Comparison of ENCODE assay signal across 27 cellular contexts in the genomic region with DNA sequence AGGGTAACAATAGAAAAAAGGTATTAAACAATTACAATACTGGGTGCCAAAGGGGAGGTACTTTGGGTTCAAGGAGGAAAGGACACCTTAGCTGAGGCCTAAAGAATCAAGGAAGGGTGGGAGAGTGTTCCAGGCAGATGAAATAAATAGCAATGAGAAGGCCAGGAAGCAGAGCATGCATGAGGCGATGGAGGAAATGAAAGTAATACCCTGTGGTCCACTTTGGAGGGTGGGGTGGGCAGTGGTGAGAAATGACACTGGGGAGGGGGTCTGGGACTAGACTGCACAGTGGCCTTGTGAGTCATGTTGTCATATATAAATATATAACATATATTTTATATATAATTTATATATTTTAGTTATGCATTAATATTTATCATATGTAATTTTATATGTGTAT. TPM values are rescaled to one million over a fixed set of nuclear protein-coding genes. Genes with fewer than 3 reads are reported as not detected.
"Had no signal": no experiment of that assay in that cellular context is flagged by ENCODE, and none has a peak within 500 bp of the region (broad histone marks: within the 10 kb centered on the region; RNA-seq: fewer than 3 reads in every experiment).

No MANE protein-coding gene starts in this region.

- H3K36me3 Mint-ChIP-seq: activated naive CD4-positive, alpha-beta T cell treated with anti-CD3 and anti-CD28 coated beads, Interleukin-2, amount 10 ng/mL, durations not matched to agents 7 days and 5 days had no signal

- DNase-seq: activated CD4-positive, alpha-beta T cell treated with anti-CD3 and anti-CD28 coated beads for 4 hours; activated CD4-positive, alpha-beta T cell treated with anti-CD3 and anti-CD28 coated beads, Interleukin-2, amount 50 U/mL, for 4 hours; activated CD8-positive, alpha-beta memory T cell treated with anti-CD3 and anti-CD28 coated beads, Interleukin-2, amount 50 U/mL, for 4 hours; activated effector memory CD4-positive, alpha-beta T cell treated with anti-CD3 and anti-CD28 coated beads, Interleukin-2, amount 50 U/mL, for 16 hours; activated naive CD4-positive, alpha-beta T cell treated with anti-CD3 and anti-CD28 coated beads, Interleukin-2, amount 10 ng/mL, durations not matched to agents 7 days and 5 days; activated naive CD8-positive, alpha-beta T cell treated with anti-CD3 and anti-CD28 coated beads, Interleukin-2, amount 50 U/mL, for 24 hours; activated T-cell treated with anti-CD3 and anti-CD28 coated beads, Interleukin-2, amount 50 U/mL, for 1 hour; amygdala; caudate nucleus; cortex of kidney; effector memory CD8-positive, alpha-beta T cell; erythroblast; gastrocnemius medialis; glutamatergic neuron; islet precursor cell; left ventricle myocardium superior; mucosa of descending colon; ovary; right lobe of liver; stimulated activated CD4-positive, alpha-beta T cell treated with anti-CD3 and anti-CD28 coated beads, Interleukin-4, amount 100 ng/mL, for 1 hour; stomach; thyroid gland; upper lobe of left lung had no signal

- H3K4me1 ChIP-seq: gastrocnemius medialis, right lobe of liver, stomach, thyroid gland, upper lobe of left lung had no signal

- H3K27ac ChIP-seq: gastrocnemius medialis, ovary, right lobe of liver, stomach, thyroid gland, upper lobe of left lung had no signal

- H3K4me3 Mint-ChIP-seq: activated naive CD4-positive, alpha-beta T cell treated with anti-CD3 and anti-CD28 coated beads, Interleukin-2, amount 10 ng/mL, durations not matched to agents 7 days and 5 days; activated naive CD8-positive, alpha-beta T cell treated with anti-CD3 and anti-CD28 coated beads, Interleukin-2, amount 50 U/mL, for 24 hours; activated T-helper 1 cell treated with anti-CD3 and anti-CD28 coated beads, Interleukin-12 subunit alpha, Interleukin-12 subunit beta, Interleukin-2, Interleukin-4 antibody, amounts not matched to agents 30 ng/mL and 10 ng/mL and 1 ng/mL, durations not matched to agents 14 hours and 24 hours and 36 hours; effector memory CD8-positive, alpha-beta T cell; T-helper 2 cell treated with Interferon-gamma antibody and Interleukin-4, amounts not matched to agents 5 μg/mL and 100 μg/mL, for 36 hours had no signal

- H3K27ac Mint-ChIP-seq: activated naive CD4-positive, alpha-beta T cell treated with anti-CD3 and anti-CD28 coated beads, Interleukin-2, amount 10 ng/mL, durations not matched to agents 7 days and 5 days; activated naive CD8-positive, alpha-beta T cell treated with anti-CD3 and anti-CD28 coated beads, Interleukin-2, amount 50 U/mL, for 24 hours; activated T-helper 1 cell treated with anti-CD3 and anti-CD28 coated beads, Interleukin-12 subunit alpha, Interleukin-12 subunit beta, Interleukin-2, Interleukin-4 antibody, amounts not matched to agents 30 ng/mL and 10 ng/mL and 1 ng/mL, durations not matched to agents 14 hours and 24 hours and 36 hours; effector memory CD8-positive, alpha-beta T cell; progenitor cell of endocrine pancreas; T-helper 2 cell treated with Interferon-gamma antibody and Interleukin-4, amounts not matched to agents 5 μg/mL and 100 μg/mL, for 36 hours had no signal

- ATAC-seq: activated naive CD8-positive, alpha-beta T cell treated with anti-CD3 and anti-CD28 coated beads, Interleukin-2, amount 50 U/mL, for 24 hours; effector memory CD8-positive, alpha-beta T cell; gastrocnemius medialis; left ventricle myocardium superior; mucosa of descending colon; right lobe of liver had no signal

- H3K27me3 ChIP-seq: gastrocnemius medialis, ovary, right lobe of liver, stomach, thyroid gland, upper lobe of left lung had no signal

- H3K4me3 ChIP-seq: gastrocnemius medialis, mucosa of descending colon, ovary, right lobe of liver, stomach, thyroid gland, upper lobe of left lung had no signal

- H3K9me3 Mint-ChIP-seq: activated naive CD4-positive, alpha-beta T cell treated with anti-CD3 and anti-CD28 coated beads, Interleukin-2, amount 10 ng/mL, durations not matched to agents 7 days and 5 days; activated naive CD8-positive, alpha-beta T cell treated with anti-CD3 and anti-CD28 coated beads, Interleukin-2, amount 50 U/mL, for 24 hours; activated T-helper 1 cell treated with anti-CD3 and anti-CD28 coated beads, Interleukin-12 subunit alpha, Interleukin-12 subunit beta, Interleukin-2, Interleukin-4 antibody, amounts not matched to agents 30 ng/mL and 10 ng/mL and 1 ng/mL, durations not matched to agents 14 hours and 24 hours and 36 hours; effector memory CD8-positive, alpha-beta T cell; T-helper 2 cell treated with Interferon-gamma antibody and Interleukin-4, amounts not matched to agents 5 μg/mL and 100 μg/mL, for 36 hours had no signal

- H3K27me3 Mint-ChIP-seq: effector memory CD8-positive, alpha-beta T cell had no signal

RNA-seq across cellular contexts. Expression of a gene that starts 55.9 kb away (rescaled TPM):
- polyA plus RNA-seq: neural cell had no signal
